Comparison of ENCODE assay signal across 1 cellular context in the genomic region with DNA sequence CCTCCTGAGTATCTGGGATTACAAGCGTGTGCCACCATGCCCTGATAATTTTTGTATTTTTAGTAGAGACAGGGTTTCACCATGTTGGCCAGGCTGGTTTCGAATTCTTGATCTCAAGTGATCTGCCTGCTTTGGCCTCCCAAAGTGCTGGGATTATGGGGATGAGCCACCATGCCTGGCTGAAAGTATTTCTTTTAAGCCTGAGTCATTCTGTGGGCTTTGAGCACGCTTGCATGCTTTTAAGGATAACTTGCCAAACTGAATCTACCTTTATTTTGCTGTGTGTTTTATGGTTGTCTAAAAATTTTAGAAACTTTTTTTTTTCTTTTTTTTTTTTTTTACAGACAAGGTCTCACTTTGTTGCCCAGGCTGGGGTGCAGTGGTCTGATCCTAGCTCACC.
TF ChIP-seq lines count a peak whose summit lies in the region.

No MANE protein-coding gene starts in this region.

TF ChIP-seq in GM23338, 12 proteins besides CTCF, POLR2A, EP300 and RAD21 (continued from another document):
- TF ChIP-seq, protein P1, sequence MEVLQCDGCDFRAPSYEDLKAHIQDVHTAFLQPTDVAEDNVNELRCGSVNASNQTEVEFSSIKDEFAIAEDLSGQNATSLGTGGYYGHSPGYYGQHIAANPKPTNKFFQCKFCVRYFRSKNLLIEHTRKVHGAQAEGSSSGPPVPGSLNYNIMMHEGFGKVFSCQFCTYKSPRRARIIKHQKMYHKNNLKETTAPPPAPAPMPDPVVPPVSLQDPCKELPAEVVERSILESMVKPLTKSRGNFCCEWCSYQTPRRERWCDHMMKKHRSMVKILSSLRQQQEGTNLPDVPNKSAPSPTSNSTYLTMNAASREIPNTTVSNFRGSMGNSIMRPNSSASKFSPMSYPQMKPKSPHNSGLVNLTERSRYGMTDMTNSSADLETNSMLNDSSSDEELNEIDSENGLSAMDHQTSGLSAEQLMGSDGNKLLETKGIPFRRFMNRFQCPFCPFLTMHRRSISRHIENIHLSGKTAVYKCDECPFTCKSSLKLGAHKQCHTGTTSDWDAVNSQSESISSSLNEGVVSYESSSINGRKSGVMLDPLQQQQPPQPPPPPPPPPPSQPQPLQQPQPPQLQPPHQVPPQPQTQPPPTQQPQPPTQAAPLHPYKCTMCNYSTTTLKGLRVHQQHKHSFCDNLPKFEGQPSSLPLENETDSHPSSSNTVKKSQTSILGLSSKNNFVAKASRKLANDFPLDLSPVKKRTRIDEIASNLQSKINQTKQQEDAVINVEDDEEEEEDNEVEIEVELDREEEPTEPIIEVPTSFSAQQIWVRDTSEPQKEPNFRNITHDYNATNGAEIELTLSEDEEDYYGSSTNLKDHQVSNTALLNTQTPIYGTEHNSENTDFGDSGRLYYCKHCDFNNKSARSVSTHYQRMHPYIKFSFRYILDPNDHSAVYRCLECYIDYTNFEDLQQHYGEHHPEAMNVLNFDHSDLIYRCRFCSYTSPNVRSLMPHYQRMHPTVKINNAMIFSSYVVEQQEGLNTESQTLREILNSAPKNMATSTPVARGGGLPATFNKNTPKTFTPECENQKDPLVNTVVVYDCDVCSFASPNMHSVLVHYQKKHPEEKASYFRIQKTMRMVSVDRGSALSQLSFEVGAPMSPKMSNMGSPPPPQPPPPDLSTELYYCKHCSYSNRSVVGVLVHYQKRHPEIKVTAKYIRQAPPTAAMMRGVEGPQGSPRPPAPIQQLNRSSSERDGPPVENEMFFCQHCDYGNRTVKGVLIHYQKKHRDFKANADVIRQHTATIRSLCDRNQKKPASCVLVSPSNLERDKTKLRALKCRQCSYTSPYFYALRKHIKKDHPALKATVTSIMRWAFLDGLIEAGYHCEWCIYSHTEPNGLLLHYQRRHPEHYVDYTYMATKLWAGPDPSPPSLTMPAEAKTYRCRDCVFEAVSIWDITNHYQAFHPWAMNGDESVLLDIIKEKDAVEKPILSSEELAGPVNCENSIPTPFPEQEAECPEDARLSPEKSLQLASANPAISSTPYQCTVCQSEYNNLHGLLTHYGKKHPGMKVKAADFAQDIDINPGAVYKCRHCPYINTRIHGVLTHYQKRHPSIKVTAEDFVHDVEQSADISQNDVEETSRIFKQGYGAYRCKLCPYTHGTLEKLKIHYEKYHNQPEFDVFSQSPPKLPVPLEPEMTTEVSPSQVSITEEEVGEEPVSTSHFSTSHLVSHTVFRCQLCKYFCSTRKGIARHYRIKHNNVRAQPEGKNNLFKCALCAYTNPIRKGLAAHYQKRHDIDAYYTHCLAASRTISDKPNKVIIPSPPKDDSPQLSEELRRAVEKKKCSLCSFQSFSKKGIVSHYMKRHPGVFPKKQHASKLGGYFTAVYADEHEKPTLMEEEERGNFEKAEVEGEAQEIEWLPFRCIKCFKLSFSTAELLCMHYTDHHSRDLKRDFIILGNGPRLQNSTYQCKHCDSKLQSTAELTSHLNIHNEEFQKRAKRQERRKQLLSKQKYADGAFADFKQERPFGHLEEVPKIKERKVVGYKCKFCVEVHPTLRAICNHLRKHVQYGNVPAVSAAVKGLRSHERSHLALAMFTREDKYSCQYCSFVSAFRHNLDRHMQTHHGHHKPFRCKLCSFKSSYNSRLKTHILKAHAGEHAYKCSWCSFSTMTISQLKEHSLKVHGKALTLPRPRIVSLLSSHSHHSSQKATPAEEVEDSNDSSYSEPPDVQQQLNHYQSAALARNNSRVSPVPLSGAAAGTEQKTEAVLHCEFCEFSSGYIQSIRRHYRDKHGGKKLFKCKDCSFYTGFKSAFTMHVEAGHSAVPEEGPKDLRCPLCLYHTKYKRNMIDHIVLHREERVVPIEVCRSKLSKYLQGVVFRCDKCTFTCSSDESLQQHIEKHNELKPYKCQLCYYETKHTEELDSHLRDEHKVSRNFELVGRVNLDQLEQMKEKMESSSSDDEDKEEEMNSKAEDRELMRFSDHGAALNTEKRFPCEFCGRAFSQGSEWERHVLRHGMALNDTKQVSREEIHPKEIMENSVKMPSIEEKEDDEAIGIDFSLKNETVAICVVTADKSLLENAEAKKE (CRISPR knock-in tag; IDR thresholded peaks at IDR 0.05) = no peak
- TF ChIP-seq ZNF331 (CRISPR knock-in tag; IDR thresholded peaks at IDR 0.05; ENCODE audit: low read depth) = no peak
- no peak for TF ChIP-seq EZH2 (IDR thresholded peaks at IDR 0.05; ENCODE audit: low read depth, unreplicated experiment)
- no peak for TF ChIP-seq NANOG (IDR thresholded peaks at IDR 0.05; ENCODE audit: borderline replicate concordance)
